ENCODE assay signal across 18 cellular contexts in the genomic region with DNA sequence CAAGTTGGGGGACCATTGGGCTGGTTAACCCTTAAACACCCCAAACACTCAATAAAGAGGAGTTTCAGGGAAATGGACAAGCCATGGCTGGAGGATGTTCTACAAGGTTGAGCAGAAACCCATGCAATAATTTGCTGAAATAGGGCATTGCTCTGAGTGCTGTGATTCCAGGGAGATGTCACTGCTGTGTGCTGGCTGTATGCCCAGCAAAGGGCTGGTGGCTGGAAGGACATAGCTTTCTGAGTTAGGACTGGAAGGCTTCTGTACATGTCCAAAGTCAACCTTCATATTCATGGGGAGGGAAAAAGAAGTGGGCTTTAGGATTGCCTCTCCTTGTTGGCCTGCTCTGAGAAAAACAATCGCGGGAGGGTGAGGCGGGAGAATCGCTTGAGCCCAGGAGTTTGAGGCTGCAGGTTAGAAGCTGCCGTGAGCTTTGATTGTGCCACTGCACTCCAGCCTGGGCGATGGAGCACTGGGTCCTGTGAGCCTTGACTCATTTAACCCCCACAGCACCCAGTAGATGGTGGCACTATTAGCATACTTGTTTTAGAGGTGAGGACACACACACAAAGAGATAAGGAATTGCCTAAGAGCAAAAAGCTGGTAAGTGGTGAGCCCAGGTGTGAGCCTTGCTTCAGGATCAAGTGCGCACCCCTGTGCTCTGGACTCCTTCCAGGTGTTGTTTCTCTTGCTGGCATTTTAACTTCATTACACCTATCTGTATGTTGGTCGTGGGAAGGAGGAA. TPM values are rescaled to one million over a fixed set of nuclear protein-coding genes. Genes with fewer than 3 reads are reported as not detected.
A peak's percentile ranks its signal among the peaks of the same experiment; 100 is the strongest.
DNase-seq lines count a peak whose midpoint lies in the region; ATAC-seq and TF ChIP-seq lines count a peak whose summit lies in the region.
"Had no signal": no experiment of that assay in that cellular context is flagged by ENCODE, and none has a peak within 500 bp of the region (broad histone marks: within the 10 kb centered on the region; RNA-seq: fewer than 3 reads in every experiment).

No MANE protein-coding gene starts in this region.

- H3K9ac ChIP-seq in HUES6 (ENCODE audit: low read length) (no peak overlapping the region), colonic mucosa (ENCODE audit: low read depth in 2 of 2, low read length in 2 of 2) (no peak overlapping the region)

- H3K4me1 Mint-ChIP-seq in naive thymus-derived CD4-positive, alpha-beta T cell: peaks cover 3 to 17% (median 11%) of the 10 kb centered on the region in 7 donors

- DNase-seq in DMS53 (lab: John Stamatoyannopoulos, UW) (peak; percentile 41), DMS53 treated with DMSO at 0.1 percent for 48 hours (lab: John Stamatoyannopoulos, UW; ENCODE audit: unreplicated experiment) (no peak), colonic mucosa (no peak), body of pancreas (no peak), NCI-H345 treated with DMSO at 0.1 percent for 48 hours (lab: John Stamatoyannopoulos, UW; ENCODE audit: unreplicated experiment) (no peak), EL (no peak)
- DNase-seq in naive thymus-derived CD4-positive, alpha-beta T cell: no peak
- DNase-seq: effector memory CD8-positive, alpha-beta T cell; kidney glomerular epithelial cell; NCI-H524; testis had no signal

- peak overlapping the region; percentile 53 for H3K4me3 ChIP-seq in HUES6 (ENCODE audit: low read depth, low read length)
- H3K4me3 ChIP-seq in colonic mucosa: peak overlapping the region; percentile 8
- H3K4me3 ChIP-seq in naive thymus-derived CD4-positive, alpha-beta T cell (ENCODE audit: low read length): peak overlapping the region; percentile 32
- no peak overlapping the region for H3K4me3 ChIP-seq in body of pancreas

- H3K36me3 Mint-ChIP-seq in naive thymus-derived CD4-positive, alpha-beta T cell: no peaks in the 10 kb centered on the region

- H3K27me3 Mint-ChIP-seq in naive thymus-derived CD4-positive, alpha-beta T cell: peaks cover 0 to 85% (median 10%) of the 10 kb centered on the region in 5 donors

- intact Hi-C loops in colonic mucosa (cut with DNase I): no loop called here
- intact Hi-C loops in naive thymus-derived CD4-positive, alpha-beta T cell (cut with micrococcal nuclease): loop anchor here in 1 of 2 donors (1.0 kb wide), 1 partner anchor 102 kb away; no protein-coding TSS in a partner anchor
- intact Hi-C loops in body of pancreas (cut with DNase I): no loop called here

- H3K27ac Mint-ChIP-seq in naive thymus-derived CD4-positive, alpha-beta T cell: peak overlapping the region in 2 of 9 donors; percentile 79 to 86
- H3K27ac Mint-ChIP-seq: activated T-helper 2 cell treated with anti-CD3 and anti-CD28 coated beads, Interferon-gamma antibody, Interleukin-2, Interleukin-4, amounts not matched to agents 10 μg/mL and 5 μg/mL and 100 μg/mL, durations not matched to agents 14 hours and 24 hours and 36 hours; effector memory CD8-positive, alpha-beta T cell had no signal

- H3K27me3 ChIP-seq in HUES6 (ENCODE audit: control insufficient read depth, insufficient read depth, low read length) (peaks cover 43% of the 10 kb centered on the region), colonic mucosa (no peaks in the 10 kb centered on the region), body of pancreas (no peaks in the 10 kb centered on the region)
- H3K27me3 ChIP-seq in naive thymus-derived CD4-positive, alpha-beta T cell (ENCODE audit: control insufficient read depth in 2 of 2, insufficient read depth in 2 of 2, low read length in 2 of 2): no peaks in the 10 kb centered on the region
- H3K27me3 ChIP-seq: brain microvascular endothelial cell, testis had no signal

- H3K4me1 ChIP-seq in HUES6 (ENCODE audit: control insufficient read depth, insufficient read depth, low read length) (peaks cover 12% of the 10 kb centered on the region), colonic mucosa (no peaks in the 10 kb centered on the region), body of pancreas (no peaks in the 10 kb centered on the region)
- peaks cover 3 to 8% of the 10 kb centered on the region in 2 donors for H3K4me1 ChIP-seq in naive thymus-derived CD4-positive, alpha-beta T cell (ENCODE audit: control insufficient read depth in 2 of 2, insufficient read depth in 2 of 2, low read length in 2 of 2)

- H3K9me3 ChIP-seq in HUES6 (ENCODE audit: control insufficient read depth, insufficient read depth, low read depth, low read length) (no peaks in the 10 kb centered on the region), colonic mucosa (no peaks in the 10 kb centered on the region), body of pancreas (no peaks in the 10 kb centered on the region)
- H3K9me3 ChIP-seq in naive thymus-derived CD4-positive, alpha-beta T cell (ENCODE audit: control insufficient read depth in 2 of 3, low read length in 3 of 3): no peaks in the 10 kb centered on the region
- H3K9me3 ChIP-seq: spleen, testis had no signal

- WGBS in body of pancreas, 2 donors: 62 to 66% methylated on average over 8 of the region's 8 CpGs

- no peak for ATAC-seq in naive thymus-derived CD4-positive, alpha-beta T cell
- ATAC-seq in body of pancreas: no peak

- peak overlapping the region in 9 of 10 donors; percentile 63 to 81 (median 69) for H3K4me3 Mint-ChIP-seq in naive thymus-derived CD4-positive, alpha-beta T cell

- H3K27ac ChIP-seq in HUES6 (ENCODE audit: low read depth, low read length) (no peak overlapping the region), colonic mucosa (no peak overlapping the region), body of pancreas (no peak overlapping the region)
- no peak overlapping the region for H3K27ac ChIP-seq in naive thymus-derived CD4-positive, alpha-beta T cell (ENCODE audit: low read depth, low read length)
- H3K27ac ChIP-seq: 22Rv1, brain microvascular endothelial cell, spleen, testis had no signal

- H3K9me3 Mint-ChIP-seq in naive thymus-derived CD4-positive, alpha-beta T cell: no peaks in the 10 kb centered on the region
- H3K9me3 Mint-ChIP-seq: activated T-helper 2 cell treated with anti-CD3 and anti-CD28 coated beads, Interferon-gamma antibody, Interleukin-2, Interleukin-4, amounts not matched to agents 10 μg/mL and 5 μg/mL and 100 μg/mL, durations not matched to agents 14 hours and 24 hours and 36 hours; effector memory CD8-positive, alpha-beta T cell had no signal

- TF ChIP-seq CTCF in colonic mucosa (IDR thresholded peaks at IDR 0.05) (no peak), body of pancreas (IDR thresholded peaks at IDR 0.05) (no peak)

- CTCF ChIA-PET in naive thymus-derived CD4-positive, alpha-beta T cell (lab: Charles Lee): no interaction called here

- H3K36me3 ChIP-seq in HUES6 (ENCODE audit: control insufficient read depth, insufficient read depth, low read length): no peaks in the 10 kb centered on the region
- H3K36me3 ChIP-seq in colonic mucosa: no peaks in the 10 kb centered on the region
- no peaks in the 10 kb centered on the region for H3K36me3 ChIP-seq in naive thymus-derived CD4-positive, alpha-beta T cell (ENCODE audit: control insufficient read depth in 2 of 3, insufficient read depth in 3 of 3, low read length in 3 of 3)
- H3K36me3 ChIP-seq in body of pancreas (replicated peaks in 1 of 2; ENCODE audit: insufficient read depth in 1 of 2, low read depth in 2 of 2): no peaks in the 10 kb centered on the region
- H3K36me3 ChIP-seq: brain microvascular endothelial cell, spleen had no signal

- TF ChIP-seq POLR2A in body of pancreas (IDR thresholded peaks at IDR 0.05): no peak

- POLR2A ChIA-PET in naive thymus-derived CD4-positive, alpha-beta T cell (lab: Charles Lee): no interaction called here

RNA-seq across cellular contexts. Expression of a gene that starts 20.4 kb away (rescaled TPM):
- total RNA-seq in colonic mucosa (not detected), body of pancreas (not detected)
- total RNA-seq in naive thymus-derived CD4-positive, alpha-beta T cell: not detected
- not detected for polyA plus RNA-seq in naive thymus-derived CD4-positive, alpha-beta T cell
- total RNA-seq: activated T-helper 2 cell treated with anti-CD3 and anti-CD28 coated beads, Interferon-gamma antibody, Interleukin-2, Interleukin-4, amounts not matched to agents 10 μg/mL and 5 μg/mL and 100 μg/mL, durations not matched to agents 14 hours and 24 hours and 36 hours; frontal cortex; RPMI7951; testis had no signal

RNA-seq across cellular contexts. Expression of a gene that starts 46.8 kb away (rescaled TPM):
- total RNA-seq in colonic mucosa: 10 to 100 TPM; 11.8 to 17.2 TPM
- 10 to 100 TPM; 18.2 to 30.9 (median 30.2) TPM for total RNA-seq in naive thymus-derived CD4-positive, alpha-beta T cell
- 10 to 100 TPM; 57.1 to 62.2 TPM for polyA plus RNA-seq in naive thymus-derived CD4-positive, alpha-beta T cell
- 10 to 100 TPM; 13.2 to 16.2 TPM for total RNA-seq in body of pancreas

Comparison
In these comparisons a context has a peak if more than half of its experiments do, and no peak if none do; other contexts are left out.
1. H3K4me3 ChIP-seq: peak in HUES6 (single experiment), colonic mucosa (single experiment) and naive thymus-derived CD4-positive, alpha-beta T cell (single experiment); none in body of pancreas (0 of 2).